In the genomic region with DNA sequence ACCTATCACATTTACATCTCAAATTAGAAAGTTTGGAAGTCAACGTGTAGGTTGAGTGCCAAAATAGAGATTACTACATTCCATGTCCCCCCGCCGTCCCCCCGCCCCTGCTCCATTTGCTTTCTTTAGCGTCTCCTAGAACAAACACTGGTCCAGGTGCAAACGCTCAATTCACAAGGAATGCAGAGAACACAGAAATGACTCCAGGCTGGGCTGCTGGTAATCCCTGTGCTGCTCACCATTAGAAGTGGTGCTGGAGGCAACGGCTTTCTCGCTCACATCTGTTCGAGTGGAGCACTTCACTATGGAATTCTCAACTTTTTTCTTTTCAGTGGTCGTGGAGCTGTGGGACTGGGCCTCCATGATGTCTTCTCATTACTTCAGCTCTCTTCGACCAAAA, we compare ENCODE assay signal across 14 cellular contexts. TPM values are rescaled to one million over a fixed set of nuclear protein-coding genes. Genes with fewer than 3 reads are reported as not detected.
"Had no signal": no experiment of that assay in that cellular context is flagged by ENCODE, and none has a peak within 500 bp of the region (broad histone marks: within the 10 kb centered on the region; RNA-seq: fewer than 3 reads in every experiment).

No MANE protein-coding gene starts in this region.

- H3K4me3 Mint-ChIP-seq: activated CD4-positive, alpha-beta memory T cell treated with anti-CD3 and anti-CD28 coated beads for 36 hours; activated naive CD8-positive, alpha-beta T cell treated with anti-CD3 and anti-CD28 coated beads for 36 hours; activated T-cell treated with anti-CD3 and anti-CD28 coated beads, Interleukin-2, amount 50 U/mL, for 4 hours; memory B cell had no signal

- H3K4me1 ChIP-seq: left lung had no signal

- H3K36me3 ChIP-seq: gastrocnemius medialis, left lung, ovary, suprapubic skin, upper lobe of right lung had no signal

- H3K27ac Mint-ChIP-seq: activated CD4-positive, alpha-beta memory T cell treated with anti-CD3 and anti-CD28 coated beads for 36 hours; activated naive CD8-positive, alpha-beta T cell treated with anti-CD3 and anti-CD28 coated beads for 36 hours; memory B cell had no signal

- H3K27ac ChIP-seq: gastrocnemius medialis, left lung, ovary, suprapubic skin, upper lobe of right lung had no signal

- H3K27me3 ChIP-seq: ovary, suprapubic skin, upper lobe of right lung had no signal

- H3K36me3 Mint-ChIP-seq: activated CD4-positive, alpha-beta memory T cell treated with anti-CD3 and anti-CD28 coated beads for 36 hours; memory B cell had no signal

- H3K9me3 ChIP-seq: gastrocnemius medialis, left lung, ovary, suprapubic skin, upper lobe of right lung had no signal

- H3K4me3 ChIP-seq: gastrocnemius medialis, left lung, ovary, suprapubic skin, upper lobe of right lung had no signal

- DNase-seq: activated CD4-positive, alpha-beta memory T cell treated with anti-CD3 and anti-CD28 coated beads for 36 hours; activated gamma-delta T cell treated with Interleukin-2 at 50 U/mL for 16 hours; activated naive CD8-positive, alpha-beta T cell treated with anti-CD3 and anti-CD28 coated beads for 36 hours; activated T-cell treated with anti-CD3 and anti-CD28 coated beads, Interleukin-2, amount 50 U/mL, for 4 hours; gastrocnemius medialis; left lung; ovary; stimulated activated CD4-positive, alpha-beta T cell treated with anti-CD3 and anti-CD28 coated beads, Interleukin-2, amount 100 ng/mL, for 48 hours; stimulated activated naive CD4-positive, alpha-beta T cell treated with Interleukin-2 at 50 U/mL for 16 hours; T-helper 2 cell; upper lobe of right lung had no signal

- ATAC-seq: activated CD4-positive, CD25-positive, alpha-beta regulatory T cell treated with anti-CD3 and anti-CD28 coated beads, Interleukin-2, amount 50 U/mL, for 24 hours; activated T-cell treated with anti-CD3 and anti-CD28 coated beads, Interleukin-2, amount 50 U/mL, for 4 hours; gastrocnemius medialis; left lung; upper lobe of right lung had no signal

- H3K9me3 Mint-ChIP-seq: activated CD4-positive, alpha-beta memory T cell treated with anti-CD3 and anti-CD28 coated beads for 36 hours; activated T-cell treated with anti-CD3 and anti-CD28 coated beads, Interleukin-2, amount 50 U/mL, for 4 hours; memory B cell had no signal

RNA-seq across cellular contexts. Expression of gene GLI3, which starts 14.1 kb away (rescaled TPM):
- total RNA-seq: activated naive CD8-positive, alpha-beta T cell treated with anti-CD3 and anti-CD28 coated beads for 36 hours had no signal
